8 cellular contexts compared by ENCODE assay signal in the genomic region with DNA sequence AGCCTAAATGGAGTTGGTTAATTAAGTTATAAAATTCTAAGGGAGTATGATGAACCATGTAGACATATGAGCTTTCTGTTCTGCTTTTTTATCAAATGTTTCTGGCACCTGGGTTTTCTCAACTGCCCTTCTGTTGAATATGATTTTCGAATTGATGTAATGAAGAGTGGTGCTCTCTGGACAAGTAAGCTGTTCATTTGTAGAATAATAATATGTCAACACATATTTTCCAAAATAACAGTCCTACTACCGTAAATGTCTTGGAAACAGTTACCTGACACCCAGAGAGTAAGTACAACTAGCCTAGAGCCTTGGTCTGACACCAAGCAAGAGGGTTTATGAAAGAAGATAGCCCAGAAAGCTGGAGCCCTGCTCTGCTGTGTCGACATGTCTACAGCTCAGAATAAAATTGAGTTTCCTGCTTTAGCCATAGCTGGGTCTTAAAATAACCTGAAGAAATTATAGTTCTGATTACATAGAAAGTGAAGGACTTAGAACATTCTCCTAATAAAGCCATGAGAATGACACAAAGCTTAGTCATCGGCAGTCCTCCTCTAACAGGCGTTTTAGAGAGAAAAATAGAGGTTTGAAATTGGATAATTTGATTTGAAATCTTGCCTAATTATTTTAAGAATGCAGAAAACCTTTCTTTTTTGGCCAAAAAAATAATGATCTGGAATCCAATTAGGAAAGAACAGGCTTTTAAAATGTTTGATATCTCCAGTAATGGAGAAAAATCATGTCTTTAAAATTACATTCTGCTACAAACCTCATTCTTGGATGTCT. TPM values are rescaled to one million over a fixed set of nuclear protein-coding genes. Genes with fewer than 3 reads are reported as not detected.
DNase-seq lines count a peak whose midpoint lies in the region; ATAC-seq and TF ChIP-seq lines count a peak whose summit lies in the region.

No MANE protein-coding gene starts in this region.

- peak; percentile 71 for ATAC-seq in GM21529 (IDR thresholded peaks at IDR 0.05; ENCODE audit: unreplicated experiment)

- H3K27me3 ChIP-seq in Karpas-422 (ENCODE audit: low read length) (no peaks in the 10 kb centered on the region), prostate gland (replicated peaks; ENCODE audit: insufficient read depth) (no peaks in the 10 kb centered on the region), WERI-Rb-1 (ENCODE audit: insufficient read depth, low read depth, severe bottlenecking) (no peaks in the 10 kb centered on the region)

- H3K4me2 ChIP-seq in Karpas-422 (ENCODE audit: low read depth, low read length, poor library complexity, severe bottlenecking): peak overlapping the region; percentile 79

- H3K9me3 ChIP-seq in Karpas-422 (ENCODE audit: low read length) (no peaks in the 10 kb centered on the region), prostate gland (no peaks in the 10 kb centered on the region), WERI-Rb-1 (ENCODE audit: severe bottlenecking) (no peaks in the 10 kb centered on the region)

- H3K4me3 ChIP-seq in Karpas-422 (ENCODE audit: low read length) (peak overlapping the region; percentile 53), fibroblast of villous mesenchyme (ENCODE audit: low read depth, low read length) (no peak overlapping the region), prostate gland (no peak overlapping the region), WERI-Rb-1 (ENCODE audit: low read depth, low read length) (no peak overlapping the region)

- no peaks in the 10 kb centered on the region for H3K79me2 ChIP-seq in Karpas-422 (ENCODE audit: low read length)

- TF ChIP-seq CTCF in fibroblast of villous mesenchyme (IDR thresholded peaks at IDR 0.05; ENCODE audit: insufficient read depth, low read depth, low read length) (no peak), prostate gland (IDR thresholded peaks at IDR 0.05) (no peak), WERI-Rb-1 (IDR thresholded peaks at IDR 0.05; ENCODE audit: low read depth, low read length) (no peak)

- TF ChIP-seq POLR2A in prostate gland (IDR thresholded peaks at IDR 0.05): no peak

- peak overlapping the region; percentile 51 for H3K9ac ChIP-seq in Karpas-422 (ENCODE audit: low read length)

- intact Hi-C loops in prostate gland (cut with DNase I): no loop called here
- intact Hi-C loops in posterior cingulate gyrus (cut with DNase I): no loop called here

- 73% methylated on average over 5 of the region's 5 CpGs for WGBS in prostate gland

- DNase-seq in EL: peak; percentile 73
- peak; percentile 88 for DNase-seq in Karpas-422
- DNase-seq in fibroblast of villous mesenchyme (ENCODE audit: low read depth): peak; percentile 42
- no peak for DNase-seq in NCI-H1105 (lab: John Stamatoyannopoulos, UW)
- no peak for DNase-seq in prostate gland (ENCODE audit: low spot score)
- no peak for DNase-seq in WERI-Rb-1
- no peak for DNase-seq in posterior cingulate gyrus

- no peaks in the 10 kb centered on the region for H3K9me2 ChIP-seq in Karpas-422 (replicated peaks; ENCODE audit: insufficient read depth, low read length)

- peak overlapping the region; percentile 22 for H2AFZ ChIP-seq in Karpas-422 (ENCODE audit: low read length)

- H4K20me1 ChIP-seq in Karpas-422 (ENCODE audit: insufficient read depth, low read depth, low read length): no peaks in the 10 kb centered on the region

- H3K27ac ChIP-seq in Karpas-422 (ENCODE audit: low read length) (peak overlapping the region; percentile 95), prostate gland (no peak overlapping the region), WERI-Rb-1 (no peak overlapping the region)

- H3K4me1 ChIP-seq in Karpas-422 (ENCODE audit: low read length) (peaks cover 62% of the 10 kb centered on the region), prostate gland (replicated peaks) (no peaks in the 10 kb centered on the region)

- H3K36me3 ChIP-seq in Karpas-422 (ENCODE audit: insufficient read depth, low read length) (no peaks in the 10 kb centered on the region), prostate gland (no peaks in the 10 kb centered on the region), WERI-Rb-1 (no peaks in the 10 kb centered on the region)

RNA-seq across cellular contexts. Expression of gene HDAC9, which starts 25.1 kb away (rescaled TPM):
- 1.7 and 5.2 TPM in 2 replicates for total RNA-seq in Karpas-422 (2014; rRNA removed; shearing (Covaris generic); ENCODE audit: low replicate concordance)
- 16.8 and 25.8 TPM in 2 replicates for total RNA-seq in fibroblast of villous mesenchyme
- 10 to 100 TPM in 1 of 2 donors, 1 to 10 TPM in 1; 8.3 to 31.9 TPM for total RNA-seq in prostate gland

Comparison
In these comparisons a context has a peak if more than half of its experiments do, and no peak if none do; other contexts are left out.
1. DNase-seq: peak in EL (single experiment), Karpas-422 (single experiment) and fibroblast of villous mesenchyme (single experiment); none in NCI-H1105 (single experiment), prostate gland (single experiment), WERI-Rb-1 (single experiment) and posterior cingulate gyrus (0 of 10).